In the genomic region with DNA sequence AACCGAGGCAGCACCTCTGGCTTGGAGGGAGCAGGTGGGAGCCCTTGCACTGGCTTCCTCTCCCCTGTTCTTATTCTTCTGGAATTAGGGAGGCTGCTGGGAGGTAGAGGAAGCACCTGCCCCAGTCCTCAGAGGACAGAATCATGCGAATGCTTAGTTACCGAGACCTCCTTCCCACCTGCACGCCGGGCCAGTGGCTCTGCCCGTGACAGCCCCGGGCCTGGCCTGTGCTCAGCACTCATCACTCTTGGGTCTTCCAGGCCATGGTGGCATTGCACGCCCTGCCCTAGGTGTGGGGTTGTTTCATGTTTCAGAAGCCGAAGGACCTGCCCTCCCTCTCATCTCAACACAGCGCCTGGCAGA, we compare ENCODE assay signal across 11 cellular contexts. TPM values are rescaled to one million over a fixed set of nuclear protein-coding genes. Genes with fewer than 3 reads are reported as not detected.
A peak's percentile ranks its signal among the peaks of the same experiment; 100 is the strongest.
DNase-seq lines count a peak whose midpoint lies in the region; ATAC-seq and TF ChIP-seq lines count a peak whose summit lies in the region.
"Had no signal": no experiment of that assay in that cellular context is flagged by ENCODE, and none has a peak within 500 bp of the region (broad histone marks: within the 10 kb centered on the region; RNA-seq: fewer than 3 reads in every experiment).

No MANE protein-coding gene starts in this region.

- H3K9me3 ChIP-seq in Loucy (ENCODE audit: insufficient read depth, low read depth, low read length) (no peaks in the 10 kb centered on the region; the same call in 1 of the 2 replicates), hepatocyte (ENCODE audit: low read depth) (no peaks in the 10 kb centered on the region)

- peaks cover 20% of the 10 kb centered on the region for H3F3A ChIP-seq in Loucy (ENCODE audit: low read depth)

- TF ChIP-seq CTCF in Loucy (conservative IDR thresholded peaks at IDR 0.05; ENCODE audit: low read length) (no peak), hepatocyte (IDR thresholded peaks at IDR 0.05; ENCODE audit: poor library complexity) (no peak)

- H3K4me3 ChIP-seq in Loucy (ENCODE audit: low read length, poor library complexity, severe bottlenecking) (peak overlapping the region; percentile 71), hepatocyte (no peak overlapping the region)

- ATAC-seq in GM19452 (IDR thresholded peaks at IDR 0.05; ENCODE audit: unreplicated experiment): peak; percentile 37

- H3K9me2 ChIP-seq in Loucy (replicated peaks; ENCODE audit: low read depth, low read length) (no peaks in the 10 kb centered on the region), hepatocyte (replicated peaks; ENCODE audit: insufficient read depth) (no peaks in the 10 kb centered on the region)

- H3K4me2 ChIP-seq in Loucy (ENCODE audit: low read depth, low read length, poor library complexity, severe bottlenecking) (peak overlapping the region; percentile 85), hepatocyte (peak overlapping the region; percentile 2)

- peak overlapping the region; percentile 79 for H3K27ac ChIP-seq in hepatocyte

- peak; percentile 10 for DNase-seq in 8988T
- no peak for DNase-seq in hepatocyte (ENCODE audit: low spot score)
- DNase-seq in cortex of kidney (lab: John Stamatoyannopoulos, UW): no peak
- no peak for DNase-seq in DMS114 treated with DMSO at 0.1 percent for 48 hours (lab: John Stamatoyannopoulos, UW; ENCODE audit: unreplicated experiment)
- DNase-seq in SW 1271 (lab: John Stamatoyannopoulos, UW): no peak
- no peak for DNase-seq in UCSD-AML1 (lab: John Stamatoyannopoulos, UW; ENCODE audit: unreplicated experiment)
- DNase-seq: effector memory CD4-positive, alpha-beta T cell; NCI-H1694 treated with DMSO at 0.1 percent for 48 hours had no signal

- H3K36me3 ChIP-seq in Loucy (ENCODE audit: insufficient read depth, low read length) (no peaks in the 10 kb centered on the region), hepatocyte (replicated peaks; ENCODE audit: insufficient read depth, low read depth) (no peaks in the 10 kb centered on the region)

- no peak overlapping the region for H2AFZ ChIP-seq in Loucy (ENCODE audit: low read length)
- H2AFZ ChIP-seq in hepatocyte: no peak overlapping the region

- H3K9ac ChIP-seq in Loucy (ENCODE audit: low read depth, low read length, poor library complexity, severe bottlenecking): peak overlapping the region; percentile 89

- peaks cover 27% of the 10 kb centered on the region for H3K79me2 ChIP-seq in Loucy (ENCODE audit: insufficient read depth, low read length)
- no peaks in the 10 kb centered on the region for H3K79me2 ChIP-seq in hepatocyte

- H3K27me3 ChIP-seq in Loucy (ENCODE audit: insufficient read depth, low read length, poor library complexity, severe bottlenecking): no peaks in the 10 kb centered on the region
- peaks cover 6% of the 10 kb centered on the region for H3K27me3 ChIP-seq in hepatocyte

- H3K4me1 ChIP-seq in Loucy (ENCODE audit: insufficient read depth, low read length, poor library complexity, severe bottlenecking): peaks cover 86% of the 10 kb centered on the region
- H3K4me1 ChIP-seq in hepatocyte (ENCODE audit: insufficient read depth): peaks cover 12% of the 10 kb centered on the region

- no peaks in the 10 kb centered on the region for H4K20me1 ChIP-seq in Loucy (ENCODE audit: insufficient read depth, low read length, poor library complexity, severe bottlenecking)
- H4K20me1 ChIP-seq in hepatocyte (ENCODE audit: insufficient read depth, poor library complexity, severe bottlenecking): no peaks in the 10 kb centered on the region

- 73% methylated on average over 10 of the region's 10 CpGs for WGBS in hepatocyte (ENCODE audit: low lambda C conversion rate, missing lambda C conversion rate)

RNA-seq across cellular contexts. Expression of gene NKD2, which starts 45.3 kb away (rescaled TPM):
- total RNA-seq in hepatocyte: 1.4 and 2.0 TPM in 2 replicates
- 9.1 and 10.1 TPM in 2 replicates for polyA plus RNA-seq in hepatocyte
- total RNA-seq: myocyte had no signal
